In genomic region chr3:117226932-117227331, GRCh38 we compare ENCODE assay signal across 21 cellular contexts.
"Had no signal": no experiment of that assay in that cellular context is flagged by ENCODE, and none has a peak within 500 bp of the region (broad histone marks: within the 10 kb centered on the region; RNA-seq: fewer than 3 reads in every experiment).

No MANE protein-coding gene starts in this region.

- ATAC-seq: activated CD4-positive, alpha-beta T cell treated with anti-CD3 and anti-CD28 coated beads for 36 hours; activated CD8-positive, alpha-beta memory T cell treated with anti-CD3 and anti-CD28 coated beads, Interleukin-2, amount 10 ng/mL, durations not matched to agents 7 days and 5 days; activated CD8-positive, alpha-beta T cell treated with anti-CD3 and anti-CD28 coated beads, Interleukin-2, amount 10 ng/mL, durations not matched to agents 7 days and 5 days; activated naive CD8-positive, alpha-beta T cell treated with anti-CD3 and anti-CD28 coated beads, Interleukin-2, amount 50 U/mL, for 24 hours; natural killer cell; right cardiac atrium had no signal

- H3K4me3 ChIP-seq: breast epithelium, esophagus squamous epithelium, left ventricle myocardium inferior, lung, neural progenitor cell, transverse colon had no signal

- DNase-seq: activated CD4-positive, alpha-beta T cell treated with anti-CD3 and anti-CD28 coated beads for 36 hours; activated CD4-positive, CD25-positive, alpha-beta regulatory T cell; activated CD8-positive, alpha-beta memory T cell treated with anti-CD3 and anti-CD28 coated beads, Interleukin-2, amount 10 ng/mL, durations not matched to agents 7 days and 5 days; activated CD8-positive, alpha-beta T cell treated with anti-CD3 and anti-CD28 coated beads, Interleukin-2, amount 10 ng/mL, durations not matched to agents 7 days and 5 days; activated naive CD8-positive, alpha-beta T cell treated with anti-CD3 and anti-CD28 coated beads, Interleukin-2, amount 50 U/mL, for 24 hours; activated T-cell treated with anti-CD3 and anti-CD28 coated beads, Interleukin-2, amount 50 U/mL, for 48 hours; amygdala; central memory CD4-positive, alpha-beta T cell; esophagus squamous epithelium; islet precursor cell; left ventricle myocardium inferior; mesendoderm; natural killer cell; occipital lobe; right cardiac atrium; stimulated activated CD4-positive, alpha-beta T cell treated with anti-CD3 and anti-CD28 coated beads, Interleukin-2, amount 100 ng/mL, for 48 hours; stimulated activated naive CD4-positive, alpha-beta T cell treated with Interleukin-2 at 50 U/mL for 16 hours; transverse colon had no signal
